Comparison of ENCODE assay signal across 19 cellular contexts in the genomic region with DNA sequence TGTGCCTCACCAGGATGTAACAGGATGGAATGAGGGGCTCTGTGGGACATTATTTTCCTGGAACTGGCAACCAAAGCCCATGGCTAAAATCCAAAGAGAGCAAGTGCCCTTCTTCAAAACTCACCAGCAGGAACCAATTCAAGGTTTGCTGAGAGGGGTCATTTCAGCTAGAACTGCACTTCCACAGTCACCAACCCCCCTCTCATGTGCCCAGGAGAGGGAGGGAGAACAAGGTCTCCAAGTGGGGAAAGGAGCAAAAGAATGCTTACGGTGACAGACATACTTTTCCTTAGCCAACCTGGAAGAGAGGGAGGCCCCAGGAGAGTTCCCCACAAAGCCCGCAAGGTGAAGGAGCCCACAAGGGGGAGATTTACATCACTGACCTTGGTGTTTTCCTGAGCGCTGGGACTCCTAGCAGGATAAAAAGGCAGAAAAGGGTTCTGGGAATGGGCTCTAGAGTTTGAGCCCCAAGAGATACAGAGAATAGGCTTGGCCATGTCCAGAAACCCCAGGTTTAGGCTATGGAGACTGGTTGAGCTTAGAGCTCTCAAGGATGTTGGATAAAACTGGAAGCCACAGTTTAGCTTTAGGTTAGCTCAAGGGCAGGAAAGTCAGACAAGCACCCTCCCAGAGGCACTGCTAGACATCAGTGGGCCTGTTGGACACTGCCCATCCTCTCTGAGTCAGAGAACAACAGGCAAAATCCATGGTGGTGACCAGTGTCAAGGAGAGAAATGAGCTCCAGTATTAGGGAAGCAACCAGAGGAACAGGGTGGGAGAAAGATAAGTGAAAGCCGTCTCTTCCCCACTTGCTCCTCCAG.
DNase-seq lines count a peak whose midpoint lies in the region; ATAC-seq and TF ChIP-seq lines count a peak whose summit lies in the region.
"Had no signal": no experiment of that assay in that cellular context is flagged by ENCODE, and none has a peak within 500 bp of the region (broad histone marks: within the 10 kb centered on the region; RNA-seq: fewer than 3 reads in every experiment).

No MANE protein-coding gene starts in this region.

- intact Hi-C loops in gastrocnemius medialis (cut with DNase I; ENCODE audit: low total_unique reads): no loop called here

- no peak for TF ChIP-seq POLR2A in gastrocnemius medialis (IDR thresholded peaks at IDR 0.05)

- H3K27ac ChIP-seq in right atrium auricular region (peak overlapping the region; percentile 43 to 68), gastrocnemius medialis (peak overlapping the region; percentile 27 to 61 (median 48))
- H3K27ac ChIP-seq: prostate gland, testis, VCaP had no signal

- in situ Hi-C loops in gastrocnemius medialis (cut with MboI; ENCODE audit: low sequenced_read_pairs in 4 of 4): no loop called here

- ATAC-seq in gastrocnemius medialis (peak in 1 of 2 donors; percentile 33), GM18502 (IDR thresholded peaks at IDR 0.05; ENCODE audit: poor library complexity, unreplicated experiment) (no peak)
- ATAC-seq: Panc1 had no signal

- H3K27me3 ChIP-seq in right atrium auricular region: no peaks in the 10 kb centered on the region
- H3K27me3 ChIP-seq in gastrocnemius medialis: no peaks in the 10 kb centered on the region
- H3K27me3 ChIP-seq: testis had no signal

- H3K4me1 ChIP-seq in right atrium auricular region (no peaks in the 10 kb centered on the region), gastrocnemius medialis (no peaks in the 10 kb centered on the region)
- H3K4me1 ChIP-seq: prostate gland, testis had no signal

- H3K9me3 ChIP-seq in right atrium auricular region: no peaks in the 10 kb centered on the region
- H3K9me3 ChIP-seq in gastrocnemius medialis: no peaks in the 10 kb centered on the region
- H3K9me3 ChIP-seq: prostate gland, testis had no signal

- H3K36me3 ChIP-seq in right atrium auricular region: no peaks in the 10 kb centered on the region
- no peaks in the 10 kb centered on the region for H3K36me3 ChIP-seq in gastrocnemius medialis
- H3K36me3 ChIP-seq: prostate gland had no signal

- no peak overlapping the region for H3K4me3 ChIP-seq in right atrium auricular region
- H3K4me3 ChIP-seq in gastrocnemius medialis: no peak overlapping the region
- H3K4me3 ChIP-seq: prostate gland, testis had no signal

- TF ChIP-seq CTCF in right atrium auricular region (IDR thresholded peaks at IDR 0.05) (no peak), gastrocnemius medialis (IDR thresholded peaks at IDR 0.05 in 4 of 5, conservative IDR thresholded peaks at IDR 0.05 in 1 of 5) (no peak)

- DNase-seq in AG20443 (ENCODE audit: low spot score) (peak; percentile 45), amniotic epithelial cell (ENCODE audit: low read depth) (peak; percentile 4), right atrium auricular region (ENCODE audit: low spot score) (no peak), gastrocnemius medialis (no peak), nucleus accumbens (lab: John Stamatoyannopoulos, UW) (no peak), NCI-H1417 (lab: John Stamatoyannopoulos, UW) (no peak)
- no peak for DNase-seq in activated CD4-positive, alpha-beta T cell treated with anti-CD3 and anti-CD28 coated beads for 1 hour
- DNase-seq: anterior cingulate cortex; CD4-positive, alpha-beta memory T cell; GOT3; kidney; NCI-H2081 treated with DMSO at 0.1 percent for 48 hours; NCI-H526 treated with DMSO at 0.1 percent for 48 hours; stimulated activated CD4-positive, alpha-beta T cell treated with anti-CD3 and anti-CD28 coated beads, Interleukin-1b, Interleukin-23, amount 100 ng/mL, for 48 hours; testis had no signal

Comparison
In these comparisons a context has a peak if more than half of its experiments do, and no peak if none do; other contexts are left out.
1. DNase-seq: peak in AG20443 (single experiment) and amniotic epithelial cell (single experiment); none in right atrium auricular region (single experiment), gastrocnemius medialis (0 of 2), nucleus accumbens (0 of 56), activated CD4-positive, alpha-beta T cell treated with anti-CD3 and anti-CD28 coated beads for 1 hour (single experiment) and NCI-H1417 (0 of 3).